21 cellular contexts compared by ENCODE assay signal in genomic region chr10:2173328-2173727, GRCh38.
A peak's percentile ranks its signal among the peaks of the same experiment; 100 is the strongest.
DNase-seq lines count a peak whose midpoint lies in the region; ATAC-seq, FAIRE-seq and TF ChIP-seq lines count a peak whose summit lies in the region.
"Had no signal": no experiment of that assay in that cellular context is flagged by ENCODE, and none has a peak within 500 bp of the region (broad histone marks: within the 10 kb centered on the region; RNA-seq: fewer than 3 reads in every experiment).

No MANE protein-coding gene starts in this region.

- no peaks in the 10 kb centered on the region for H3K4me1 ChIP-seq in foreskin keratinocyte

- peak; percentile 24 for ATAC-seq in foreskin keratinocyte
- no peak for ATAC-seq in effector memory CD8-positive, alpha-beta T cell (replicated peaks)
- ATAC-seq: HCT116, T-helper 17 cell had no signal

- H3K4me3 Mint-ChIP-seq in glutamatergic neuron (ENCODE audit: unreplicated experiment), result no peak overlapping the region
- H3K4me3 Mint-ChIP-seq in effector memory CD8-positive, alpha-beta T cell, result no peak overlapping the region
- H3K4me3 Mint-ChIP-seq: T-helper 17 cell had no signal

- no peaks in the 10 kb centered on the region for H3K9me3 Mint-ChIP-seq in glutamatergic neuron (ENCODE audit: unreplicated experiment)
- no peaks in the 10 kb centered on the region for H3K9me3 Mint-ChIP-seq in effector memory CD8-positive, alpha-beta T cell

- H3K27me3 Mint-ChIP-seq in glutamatergic neuron (ENCODE audit: unreplicated experiment), result no peaks in the 10 kb centered on the region
- peaks cover 0 to 6% of the 10 kb centered on the region in 2 donors for H3K27me3 Mint-ChIP-seq in effector memory CD8-positive, alpha-beta T cell

- no peaks in the 10 kb centered on the region for H3K36me3 Mint-ChIP-seq in glutamatergic neuron (ENCODE audit: unreplicated experiment)
- H3K36me3 Mint-ChIP-seq in effector memory CD8-positive, alpha-beta T cell (ENCODE audit: insufficient read depth), result no peaks in the 10 kb centered on the region

- H3K27ac ChIP-seq in foreskin keratinocyte, result no peak overlapping the region
- H3K27ac ChIP-seq: C4-2B had no signal

- H3K27ac Mint-ChIP-seq in glutamatergic neuron (ENCODE audit: unreplicated experiment), result no peak overlapping the region
- no peak overlapping the region for H3K27ac Mint-ChIP-seq in effector memory CD8-positive, alpha-beta T cell
- H3K27ac Mint-ChIP-seq: T-helper 17 cell had no signal

- H3K27me3 ChIP-seq in foreskin keratinocyte, result no peaks in the 10 kb centered on the region

- FAIRE-seq in HTR-8/SVneo (lab: Jason Lieb, UNC), result no peak
- FAIRE-seq: D721Med, GM12892, GM18507 had no signal

- DNase-seq in HTR-8/SVneo (ENCODE audit: insufficient read length, low spot score), result peak; percentile 3
- DNase-seq in NCI-H1105 treated with DMSO at 0.1 percent for 48 hours (lab: John Stamatoyannopoulos, UW), result peak; percentile 74
- peak; percentile 56 for DNase-seq in RPMI7951 (ENCODE audit: low read depth)
- peak; percentile 44 to 64 for DNase-seq in foreskin keratinocyte
- no peak for DNase-seq in GDM1 (lab: John Stamatoyannopoulos, UW)
- no peak for DNase-seq in glutamatergic neuron
- no peak for DNase-seq in effector memory CD8-positive, alpha-beta T cell
- DNase-seq: ACHN, GOT3, KBM-7, MV-4-11, NCI-H1436, NCI-H1930, NCI-H345, RPMI8226, T-helper 17 cell had no signal

- TF ChIP-seq CTCF in foreskin keratinocyte (conservative IDR thresholded peaks at IDR 0.05), result no peak
- no peak for TF ChIP-seq CTCF in glutamatergic neuron (IDR thresholded peaks at IDR 0.05; ENCODE audit: partially characterized antibody, unreplicated experiment)

- H3K4me1 Mint-ChIP-seq in glutamatergic neuron (ENCODE audit: low read depth, unreplicated experiment), result peaks cover 4% of the 10 kb centered on the region
- H3K4me1 Mint-ChIP-seq in effector memory CD8-positive, alpha-beta T cell (ENCODE audit: low read depth in 2 of 2), result no peaks in the 10 kb centered on the region
- H3K4me1 Mint-ChIP-seq: T-helper 17 cell had no signal

Comparison
In these comparisons a context has a peak if more than half of its experiments do, and no peak if none do; other contexts are left out.
1. DNase-seq: peak in HTR-8/SVneo (single experiment), NCI-H1105 treated with DMSO at 0.1 percent for 48 hours (single experiment), RPMI7951 (single experiment) and foreskin keratinocyte (2 of 2); none in GDM1 (single experiment), glutamatergic neuron (single experiment) and effector memory CD8-positive, alpha-beta T cell (0 of 3).